Comparison of ENCODE assay signal across 15 cellular contexts in the genomic region with DNA sequence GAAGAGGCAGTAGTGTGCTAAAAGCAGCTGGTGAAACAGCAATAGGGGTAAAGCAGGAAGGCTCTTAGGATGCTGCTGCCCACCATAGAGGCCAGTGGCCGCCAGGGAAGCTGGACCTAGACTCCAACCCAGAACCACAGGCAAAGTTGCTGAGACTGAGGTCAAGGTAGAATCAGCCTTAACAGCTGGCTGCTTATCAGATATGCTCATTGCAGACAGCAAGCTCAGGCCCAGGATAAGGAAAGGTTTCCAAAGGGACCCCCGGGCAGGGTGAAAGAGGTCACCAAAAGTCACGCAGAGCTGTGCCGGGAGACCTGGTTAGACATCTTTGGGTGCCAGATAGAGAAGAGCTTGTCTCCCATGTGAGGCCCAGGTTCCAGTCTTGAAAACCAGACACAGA.
"Had no signal": no experiment of that assay in that cellular context is flagged by ENCODE, and none has a peak within 500 bp of the region (broad histone marks: within the 10 kb centered on the region; RNA-seq: fewer than 3 reads in every experiment).

No MANE protein-coding gene starts in this region.

- ATAC-seq: psoas muscle; stimulated activated naive CD8-positive, alpha-beta T cell treated with anti-CD3 and anti-CD28 coated beads, Interleukin-15, amount 100 ng/mL, for 72 hours had no signal

- H3K4me3 ChIP-seq: coronary artery, dorsolateral prefrontal cortex, heart left ventricle, psoas muscle, sigmoid colon, skin epidermis, thoracic aorta, uterus had no signal

- DNase-seq: dorsolateral prefrontal cortex; effector CD8-positive, alpha-beta T cell; hippocampal formation; mammary epithelial cell; naive thymus-derived CD4-positive, alpha-beta T cell; nephron progenitor cell; psoas muscle; sigmoid colon; stimulated activated CD4-positive, alpha-beta T cell treated with anti-CD3 and anti-CD28 coated beads, Interleukin-12 subunit alpha, Interleukin-12 subunit beta, amount 100 ng/mL, for 4 hours; stimulated activated naive CD8-positive, alpha-beta T cell treated with anti-CD3 and anti-CD28 coated beads, Interleukin-15, amount 100 ng/mL, for 72 hours; uterus had no signal

- H3K27me3 ChIP-seq: heart left ventricle, sigmoid colon, uterus had no signal

- H3K27ac Mint-ChIP-seq: nephron progenitor cell; stimulated activated naive CD8-positive, alpha-beta T cell treated with anti-CD3 and anti-CD28 coated beads, Interleukin-15, amount 100 ng/mL, for 72 hours had no signal

- H3K9me3 Mint-ChIP-seq: naive thymus-derived CD4-positive, alpha-beta T cell; nephron progenitor cell; stimulated activated naive CD8-positive, alpha-beta T cell treated with anti-CD3 and anti-CD28 coated beads, Interleukin-15, amount 100 ng/mL, for 72 hours had no signal

- H3K4me3 Mint-ChIP-seq: naive thymus-derived CD4-positive, alpha-beta T cell; nephron progenitor cell; stimulated activated naive CD8-positive, alpha-beta T cell treated with anti-CD3 and anti-CD28 coated beads, Interleukin-15, amount 100 ng/mL, for 72 hours had no signal

- H3K27ac ChIP-seq: coronary artery, psoas muscle, sigmoid colon, thoracic aorta, uterus had no signal

- H3K4me1 Mint-ChIP-seq: nephron progenitor cell had no signal

- H3K27me3 Mint-ChIP-seq: naive thymus-derived CD4-positive, alpha-beta T cell; stimulated activated naive CD8-positive, alpha-beta T cell treated with anti-CD3 and anti-CD28 coated beads, Interleukin-15, amount 100 ng/mL, for 72 hours had no signal
